ENCODE assay signal across 9 cellular contexts in the genomic region with DNA sequence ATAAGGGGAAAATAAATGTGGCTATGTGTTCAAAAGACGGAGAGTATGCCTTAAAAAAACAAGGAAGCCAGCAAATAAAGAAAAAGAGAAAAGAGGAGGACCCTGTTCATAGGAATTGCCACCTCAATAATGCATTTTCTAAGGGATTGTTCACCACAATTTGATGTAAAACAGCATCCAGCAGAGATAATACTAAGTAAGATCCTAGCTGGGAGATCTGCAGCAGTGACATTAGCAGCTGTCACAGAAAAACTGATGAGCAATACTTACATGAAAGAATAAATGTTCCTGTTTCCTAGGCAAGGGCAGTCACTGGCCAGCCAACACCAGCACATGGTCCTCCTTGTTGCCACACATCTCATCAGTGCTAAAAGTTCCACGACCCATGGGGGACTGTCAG.
"Had no signal": no experiment of that assay in that cellular context is flagged by ENCODE, and none has a peak within 500 bp of the region (broad histone marks: within the 10 kb centered on the region; RNA-seq: fewer than 3 reads in every experiment).

No MANE protein-coding gene starts in this region.

- H3K9me3 ChIP-seq: HAP-1 had no signal

- H3K4me2 ChIP-seq: GM23338 had no signal

- H3K36me3 ChIP-seq: HAP-1 had no signal

- H3K4me3 Mint-ChIP-seq: GM23338, H9, HFFc6 had no signal

- H3K9ac ChIP-seq: GM23248 had no signal

- H3K9me3 Mint-ChIP-seq: GM23338, H9 had no signal

- DNase-seq: GM23248, GOT3, H7, H9, HCEC 1CT, HFFc6 had no signal

- ATAC-seq: GM23338, HCT116 had no signal

- H3K4me1 ChIP-seq: HAP-1 had no signal

- H2AFZ ChIP-seq: GM23248, GM23338 had no signal

- H3K4me3 ChIP-seq: GM23248, GM23338, HAP-1 had no signal

- H3K27ac Mint-ChIP-seq: GM23338, H9, HFFc6 had no signal

- H3K27ac ChIP-seq: GM23248 had no signal
